ENCODE assay signal across 9 cellular contexts in genomic region chr2:237955640-237956401, GRCh38. TPM values are rescaled to one million over a fixed set of nuclear protein-coding genes. Genes with fewer than 3 reads are reported as not detected.
DNase-seq lines count a peak whose midpoint lies in the region; ATAC-seq lines count a peak whose summit lies in the region.
"Had no signal": no experiment of that assay in that cellular context is flagged by ENCODE, and none has a peak within 500 bp of the region (broad histone marks: within the 10 kb centered on the region; RNA-seq: fewer than 3 reads in every experiment).

No MANE protein-coding gene starts in this region.

- H3K9me3 ChIP-seq in HUES48 (ENCODE audit: control insufficient read depth, insufficient read depth, low read length) = no peaks in the 10 kb centered on the region
- H3K9me3 ChIP-seq in adipocyte (ENCODE audit: control insufficient read depth, low read length) = no peaks in the 10 kb centered on the region
- no peaks in the 10 kb centered on the region for H3K9me3 ChIP-seq in iPS DF 6.9 (ENCODE audit: control insufficient read depth, insufficient read depth, low read length)
- H3K9me3 ChIP-seq in skeletal muscle tissue (ENCODE audit: control insufficient read depth in 3 of 3, low read length in 3 of 3) = no peaks in the 10 kb centered on the region

- H3K27me3 ChIP-seq in HUES48 (ENCODE audit: control insufficient read depth, insufficient read depth, low read length) (peaks cover 31% of the 10 kb centered on the region), adipocyte (replicated peaks; ENCODE audit: control insufficient read depth, insufficient read depth, low read length) (peaks cover 13% of the 10 kb centered on the region), iPS DF 6.9 (ENCODE audit: control insufficient read depth, insufficient read depth, low read length) (peaks cover 2% of the 10 kb centered on the region; the same call in 1 of the 2 replicates), skeletal muscle tissue (ENCODE audit: control insufficient read depth in 3 of 3, insufficient read depth in 3 of 3, low read length in 3 of 3) (peaks cover 14 to 15% (median 15%) of the 10 kb centered on the region in 3 donors)

- H3K27ac ChIP-seq in HUES48 (ENCODE audit: low read depth, low read length) = no peak overlapping the region
- no peak overlapping the region for H3K27ac ChIP-seq in iPS DF 6.9 (ENCODE audit: low read length)
- no peak overlapping the region for H3K27ac ChIP-seq in skeletal muscle tissue (ENCODE audit: low read depth, low read length)

- no peak for ATAC-seq in GM18519 (IDR thresholded peaks at IDR 0.05; ENCODE audit: low FRiP score, unreplicated experiment)

- H3K36me3 ChIP-seq in HUES48 (ENCODE audit: control insufficient read depth, insufficient read depth, low read length) = no peaks in the 10 kb centered on the region
- H3K36me3 ChIP-seq in adipocyte (ENCODE audit: control insufficient read depth, insufficient read depth, low read length, severe bottlenecking) = no peaks in the 10 kb centered on the region
- H3K36me3 ChIP-seq in iPS DF 6.9 (ENCODE audit: control insufficient read depth, insufficient read depth, low read length) = 0 out of 2 replicates have a peak, but pooled peaks cover 2% of the 10 kb centered on the region
- no peaks in the 10 kb centered on the region for H3K36me3 ChIP-seq in skeletal muscle tissue (ENCODE audit: control insufficient read depth in 3 of 3, insufficient read depth in 3 of 3, low read length in 3 of 3)

- no peak overlapping the region for H3K9ac ChIP-seq in HUES48 (ENCODE audit: low read depth, low read length)
- H3K9ac ChIP-seq in adipocyte (ENCODE audit: low read length) = no peak overlapping the region
- peak overlapping the region in 1 of 3 donors; percentile 54 for H3K9ac ChIP-seq in skeletal muscle tissue (ENCODE audit: low read depth in 1 of 3, low read length in 3 of 3)

- H3K4me1 ChIP-seq in HUES48 (ENCODE audit: control insufficient read depth, insufficient read depth, low read length) = no peaks in the 10 kb centered on the region
- H3K4me1 ChIP-seq in adipocyte (ENCODE audit: control insufficient read depth, insufficient read depth, low read length) = no peaks in the 10 kb centered on the region
- H3K4me1 ChIP-seq in iPS DF 6.9 (ENCODE audit: control insufficient read depth, insufficient read depth, low read length) = no peaks in the 10 kb centered on the region
- H3K4me1 ChIP-seq in skeletal muscle tissue (ENCODE audit: control insufficient read depth in 3 of 3, insufficient read depth in 3 of 3, low read length in 3 of 3) = peaks cover 0 to 6% (median 3%) of the 10 kb centered on the region in 3 donors

- peak overlapping the region; percentile 65 for H3K4me3 ChIP-seq in HUES48 (ENCODE audit: low read depth, low read length)
- peak overlapping the region; percentile 50 for H3K4me3 ChIP-seq in adipocyte (ENCODE audit: low read length)
- H3K4me3 ChIP-seq in iPS DF 6.9 (ENCODE audit: low read length) = peak overlapping the region; percentile 36; the same call in 1 of the 2 replicates
- H3K4me3 ChIP-seq in skeletal muscle tissue (ENCODE audit: low read length in 3 of 3) = peak overlapping the region in 2 of 3 donors; percentile 38 to 49

- DNase-seq in adipocyte (ENCODE audit: low read depth) = peak; percentile 42
- DNase-seq in iPS DF 6.9 (ENCODE audit: low read depth, low spot score) = no peak
- no peak for DNase-seq in NCI-H82 (lab: John Stamatoyannopoulos, UW)
- DNase-seq in activated CD8-positive, alpha-beta memory T cell treated with anti-CD3 and anti-CD28 coated beads, Interleukin-2, amount 50 U/mL, for 4 hours = no peak
- DNase-seq: NCI-H1436; stimulated activated CD8-positive, alpha-beta memory T cell treated with anti-CD3 and anti-CD28 coated beads, Interleukin-4, amount 100 ng/mL, for 48 hours had no signal

- WGBS in iPS DF 6.9 (ENCODE audit: insufficient coverage, insufficient read length) = no CpG with 5 or more reads among the region's 64 CpGs

RNA-seq across cellular contexts. Expression of gene UBE2F, which starts 11.0 kb away (rescaled TPM):
- 33.4 TPM for total RNA-seq in skeletal muscle tissue
